12 cellular contexts compared by ENCODE assay signal in genomic region chr12:64616221-64616620, GRCh38. TPM values are rescaled to one million over a fixed set of nuclear protein-coding genes. Genes with fewer than 3 reads are reported as not detected.
DNase-seq lines count a peak whose midpoint lies in the region; ATAC-seq and TF ChIP-seq lines count a peak whose summit lies in the region.
"Had no signal": no experiment of that assay in that cellular context is flagged by ENCODE, and none has a peak within 500 bp of the region (broad histone marks: within the 10 kb centered on the region; RNA-seq: fewer than 3 reads in every experiment).

No MANE protein-coding gene starts in this region.

- intact Hi-C loops in adrenal gland (cut with DNase I), result loop anchor here (10.0 kb wide), 1 partner anchor 59 kb away; no protein-coding TSS in a partner anchor

- H3K9me3 Mint-ChIP-seq in activated T-cell treated with anti-CD3 and anti-CD28 coated beads, Interleukin-2, amount 50 U/mL, for 24 hours, result no peaks in the 10 kb centered on the region
- no peaks in the 10 kb centered on the region for H3K9me3 Mint-ChIP-seq in memory B cell

- no peak overlapping the region for H3K4me3 Mint-ChIP-seq in activated T-cell treated with anti-CD3 and anti-CD28 coated beads, Interleukin-2, amount 50 U/mL, for 24 hours
- H3K4me3 Mint-ChIP-seq in memory B cell, result peak overlapping the region; percentile 56

- TF ChIP-seq POLR2A in adrenal gland (IDR thresholded peaks at IDR 0.05), result no peak
- no peak for TF ChIP-seq POLR2A in tibial nerve (IDR thresholded peaks at IDR 0.05)

- no peak overlapping the region for H3K4me3 ChIP-seq in adrenal gland
- no peak overlapping the region for H3K4me3 ChIP-seq in tibial nerve
- H3K4me3 ChIP-seq: right lobe of liver had no signal

- H3K4me1 ChIP-seq in adrenal gland (replicated peaks in 1 of 2) (peaks cover 34 to 60% of the 10 kb centered on the region in 2 donors), tibial nerve (peaks cover 0 to 42% (median 13%) of the 10 kb centered on the region in 4 donors)

- H3K27me3 ChIP-seq in adrenal gland (no peaks in the 10 kb centered on the region), tibial nerve (no peaks in the 10 kb centered on the region)
- H3K27me3 ChIP-seq: right lobe of liver had no signal

- H3K9me3 ChIP-seq in adrenal gland (replicated peaks in 1 of 3), result no peaks in the 10 kb centered on the region
- no peaks in the 10 kb centered on the region for H3K9me3 ChIP-seq in tibial nerve
- H3K9me3 ChIP-seq: right lobe of liver had no signal

- POLR2A ChIA-PET in HEK293T (lab: Yijun Ruan, JAX), result no interaction called here

- no peak for DNase-seq in activated T-cell treated with anti-CD3 and anti-CD28 coated beads, Interleukin-2, amount 50 U/mL, for 24 hours
- no peak for DNase-seq in activated T-cell treated with anti-CD3 and anti-CD28 coated beads, Interleukin-2, amount 50 U/mL, for 48 hours
- no peak for DNase-seq in adrenal gland
- no peak for DNase-seq in memory B cell (ENCODE audit: low spot score in 2 of 2)
- DNase-seq in tibial nerve (ENCODE audit: low spot score in 2 of 2), result no peak
- no peak for DNase-seq in A172 (ENCODE audit: low spot score)
- DNase-seq in HEK293T (ENCODE audit: extremely low spot score), result no peak
- DNase-seq: ACHN, NCI-H1092 treated with DMSO at 0.1 percent for 48 hours, right lobe of liver had no signal

- peaks cover 75% of the 10 kb centered on the region for H3K36me3 Mint-ChIP-seq in activated T-cell treated with anti-CD3 and anti-CD28 coated beads, Interleukin-2, amount 50 U/mL, for 24 hours (ENCODE audit: low read depth)
- H3K36me3 Mint-ChIP-seq in memory B cell, result peaks cover 9% of the 10 kb centered on the region

- H3K36me3 ChIP-seq in adrenal gland (replicated peaks in 1 of 2) (no peaks in the 10 kb centered on the region), tibial nerve (no peaks in the 10 kb centered on the region)
- H3K36me3 ChIP-seq: right lobe of liver had no signal

- CTCF ChIA-PET in HEK293T (lab: Yijun Ruan, JAX), result interaction anchor here (0.7 kb wide), 2 partner anchors 18 to 82 kb away, joined by 3 read pairs; no protein-coding TSS in a partner anchor

- peak overlapping the region; percentile 74 for H3K27ac Mint-ChIP-seq in activated T-cell treated with anti-CD3 and anti-CD28 coated beads, Interleukin-2, amount 50 U/mL, for 24 hours
- peak overlapping the region; percentile 93 for H3K27ac Mint-ChIP-seq in memory B cell

- 23 to 28% (median 26%) methylated on average over 3 of the region's 3 CpGs for WGBS in adrenal gland, 4 donors
- WGBS in tibial nerve, 2 donors, result 12 to 13% methylated on average over 3 of the region's 3 CpGs

- peaks cover 71% of the 10 kb centered on the region for H3K4me1 Mint-ChIP-seq in activated T-cell treated with anti-CD3 and anti-CD28 coated beads, Interleukin-2, amount 50 U/mL, for 24 hours (ENCODE audit: low read depth)
- peaks cover 43% of the 10 kb centered on the region for H3K4me1 Mint-ChIP-seq in memory B cell

- ATAC-seq in memory B cell (ENCODE audit: low read depth) (no peak), GM18867 (IDR thresholded peaks at IDR 0.05; ENCODE audit: unreplicated experiment) (no peak)
- ATAC-seq: activated CD4-positive, CD25-positive, alpha-beta regulatory T cell treated with anti-CD3 and anti-CD28 coated beads, Interleukin-2, amount 50 U/mL, for 24 hours; right lobe of liver had no signal

- TF ChIP-seq EP300 in tibial nerve (IDR thresholded peaks at IDR 0.05), result peak in 1 of 2 donors; percentile 6

- H3K27me3 Mint-ChIP-seq in activated T-cell treated with anti-CD3 and anti-CD28 coated beads, Interleukin-2, amount 50 U/mL, for 24 hours, result no peaks in the 10 kb centered on the region
- H3K27me3 Mint-ChIP-seq in memory B cell, result no peaks in the 10 kb centered on the region

- TF ChIP-seq CTCF in adrenal gland (IDR thresholded peaks at IDR 0.05) (no peak), tibial nerve (IDR thresholded peaks at IDR 0.05) (no peak)

- H3K27ac ChIP-seq in adrenal gland, result peak overlapping the region in 4 of 5 donors; percentile 57 to 81 (median 72)
- H3K27ac ChIP-seq in tibial nerve, result peak overlapping the region in 3 of 4 donors; percentile 32 to 79 (median 68)

TF ChIP-seq in HEK293T, 16 proteins besides CTCF, POLR2A, EP300 and RAD21:
- TF ChIP-seq ARNT (IDR thresholded peaks at IDR 0.05), result no peak

RNA-seq across cellular contexts. Expression of gene RASSF3, which starts 5.9 kb away (rescaled TPM):
- total RNA-seq in adrenal gland (10 to 100 TPM; 34.9 to 75.8 (median 52.0) TPM), tibial nerve (10 to 100 TPM; 14.7 to 18.3 (median 16.7) TPM)
- 10 to 100 TPM; 21.7 to 40.1 (median 23.7) TPM for polyA plus RNA-seq in adrenal gland
- 21.4 and 23.0 TPM in 2 replicates for total RNA-seq in A172 (2014; rRNA removed; shearing (Covaris generic))
